ENCODE assay signal across 8 cellular contexts in the genomic region with DNA sequence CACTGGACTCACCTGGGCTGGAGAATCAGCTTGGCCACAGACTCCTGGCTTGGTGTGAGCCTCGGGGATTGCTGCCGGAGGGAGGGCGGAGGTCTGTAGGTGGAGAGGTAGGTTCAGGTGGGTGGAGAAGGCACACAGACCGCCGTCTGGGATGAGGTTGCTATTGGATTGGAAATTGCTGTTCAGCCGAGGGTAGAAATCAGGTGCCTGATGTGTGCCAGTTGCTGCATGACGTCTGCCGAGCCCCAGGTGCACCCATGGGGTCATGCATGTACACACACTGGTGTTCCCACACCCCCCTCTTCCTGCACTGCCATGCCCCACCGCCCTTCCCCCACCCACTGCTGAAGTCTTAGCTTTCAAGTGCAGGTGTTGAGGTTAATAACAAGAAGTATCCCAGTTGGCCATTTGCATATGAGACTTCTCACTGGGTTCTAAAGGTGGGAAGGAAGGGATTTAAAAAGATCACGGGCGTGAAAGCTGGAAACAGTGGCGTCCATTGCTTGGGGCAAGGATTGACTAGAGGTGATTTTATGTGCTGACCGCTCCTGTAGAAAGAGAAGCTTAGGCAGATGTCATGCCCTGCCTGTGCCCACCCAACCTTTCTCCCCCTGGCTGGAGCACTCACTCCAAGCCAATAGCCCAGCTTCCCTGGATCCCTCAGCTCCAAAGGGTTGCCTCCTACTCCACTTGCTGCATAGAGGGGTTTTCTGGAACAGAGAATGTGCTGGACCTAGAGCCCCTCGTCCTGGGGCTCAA.
DNase-seq lines count a peak whose midpoint lies in the region; ATAC-seq and TF ChIP-seq lines count a peak whose summit lies in the region.
"Had no signal": no experiment of that assay in that cellular context is flagged by ENCODE, and none has a peak within 500 bp of the region (broad histone marks: within the 10 kb centered on the region; RNA-seq: fewer than 3 reads in every experiment).

No MANE protein-coding gene starts in this region.

- H3K79me2 ChIP-seq in OCI-LY3 (ENCODE audit: low read length) = peaks cover 5% of the 10 kb centered on the region; the same call in 1 of the 2 replicates
- no peaks in the 10 kb centered on the region for H3K79me2 ChIP-seq in trophoblast cell (ENCODE audit: control insufficient read depth, insufficient read depth, low read length, poor library complexity)

- no peak overlapping the region for H2BK12ac ChIP-seq in trophoblast cell (ENCODE audit: low read length)

- H3K23ac ChIP-seq in trophoblast cell (ENCODE audit: low read length) = no peak overlapping the region

- no peak overlapping the region for H2AK5ac ChIP-seq in trophoblast cell (ENCODE audit: low read length)

- no peaks in the 10 kb centered on the region for H4K20me1 ChIP-seq in OCI-LY3 (ENCODE audit: insufficient read depth, low read length)

- H3K27ac ChIP-seq in OCI-LY3 (ENCODE audit: low read length) (peak overlapping the region; percentile 70), trophoblast cell (ENCODE audit: low read depth, low read length) (no peak overlapping the region)

- H3K36me3 ChIP-seq in OCI-LY3 (replicated peaks; ENCODE audit: low read depth, low read length) (no peaks in the 10 kb centered on the region), trophoblast cell (ENCODE audit: control insufficient read depth in 1 of 2, insufficient read depth in 2 of 2, low read length in 2 of 2) (no peaks in the 10 kb centered on the region)

- no CpG with 5 or more reads among the region's 14 CpGs for WGBS in trophoblast cell (ENCODE audit: extremely low coverage, insufficient coverage, insufficient read length)

- H3K27me3 ChIP-seq in OCI-LY3 (ENCODE audit: low read depth, low read length) (no peaks in the 10 kb centered on the region), trophoblast cell (ENCODE audit: insufficient read depth, low read length) (no peaks in the 10 kb centered on the region)

- H2AFZ ChIP-seq in OCI-LY3 (ENCODE audit: low read depth, low read length) = no peak overlapping the region
- no peak overlapping the region for H2AFZ ChIP-seq in trophoblast cell (ENCODE audit: insufficient read depth, low read length, poor library complexity)

- H3K4me2 ChIP-seq in OCI-LY3 (ENCODE audit: low read length) (peak overlapping the region; percentile 85), trophoblast cell (ENCODE audit: low read length) (no peak overlapping the region)

- peaks cover 58% of the 10 kb centered on the region for H3K4me1 ChIP-seq in OCI-LY3 (ENCODE audit: low read length)
- peaks cover 5 to 11% of the 10 kb centered on the region in 2 experiments for H3K4me1 ChIP-seq in trophoblast cell (ENCODE audit: control insufficient read depth in 1 of 2, insufficient read depth in 2 of 2, low read length in 2 of 2)

- H3K9ac ChIP-seq in OCI-LY3 (ENCODE audit: low read length) (peak overlapping the region; percentile 61), trophoblast cell (ENCODE audit: low read length) (no peak overlapping the region)

- TF ChIP-seq POLR2A in GM19193 (IDR thresholded peaks at IDR 0.05; ENCODE audit: extremely low read depth, insufficient read depth, insufficient read length) = peak; percentile 25

- TF ChIP-seq CTCF in OCI-LY3 (IDR thresholded peaks at IDR 0.05; ENCODE audit: low read depth, low read length) = no peak

- no peak overlapping the region for H4K91ac ChIP-seq in trophoblast cell (ENCODE audit: low read depth, low read length)

- no peak overlapping the region for H3K14ac ChIP-seq in trophoblast cell (ENCODE audit: low read length)

- H3K9me3 ChIP-seq in OCI-LY3 (ENCODE audit: insufficient read depth, low read length) (no peaks in the 10 kb centered on the region; the same call in 1 of the 2 replicates), trophoblast cell (ENCODE audit: insufficient read depth, low read depth, low read length) (no peaks in the 10 kb centered on the region)

- peak overlapping the region; percentile 13 for H3K4ac ChIP-seq in trophoblast cell (ENCODE audit: low read depth, low read length)

- H3K79me1 ChIP-seq in trophoblast cell (ENCODE audit: low read length) = no peaks in the 10 kb centered on the region

- no peak overlapping the region for H4K8ac ChIP-seq in trophoblast cell (ENCODE audit: low read depth, low read length)

- H2BK120ac ChIP-seq in trophoblast cell (ENCODE audit: insufficient read depth, low read length, poor library complexity) = no peak overlapping the region

- peak; percentile 75 for ATAC-seq in HG02623 (IDR thresholded peaks at IDR 0.05; ENCODE audit: unreplicated experiment)

- H4K12ac ChIP-seq in trophoblast cell (ENCODE audit: low read depth, low read length) = no peak overlapping the region

- H3K18ac ChIP-seq in trophoblast cell (ENCODE audit: low read length) = no peak overlapping the region

- no peak for DNase-seq in trophoblast cell
- no peak for DNase-seq in SKM-1 (lab: John Stamatoyannopoulos, UW; ENCODE audit: unreplicated experiment)
- no peak for DNase-seq in CD1c-positive myeloid dendritic cell (ENCODE audit: extremely low spot score)
- no peak for DNase-seq in middle frontal gyrus (ENCODE audit: extremely low spot score, low spot score)
- DNase-seq: NCI-H1105 treated with DMSO at 0.1 percent for 48 hours had no signal

- H2BK5ac ChIP-seq in trophoblast cell (ENCODE audit: low read depth, low read length, poor library complexity) = no peak overlapping the region

- H3K4me3 ChIP-seq in OCI-LY3 (ENCODE audit: low read length) = peak overlapping the region; percentile 68
- no peak overlapping the region for H3K4me3 ChIP-seq in trophoblast cell (ENCODE audit: low read depth, low read length)
